Comparison of ENCODE assay signal across 34 cellular contexts in the genomic region with DNA sequence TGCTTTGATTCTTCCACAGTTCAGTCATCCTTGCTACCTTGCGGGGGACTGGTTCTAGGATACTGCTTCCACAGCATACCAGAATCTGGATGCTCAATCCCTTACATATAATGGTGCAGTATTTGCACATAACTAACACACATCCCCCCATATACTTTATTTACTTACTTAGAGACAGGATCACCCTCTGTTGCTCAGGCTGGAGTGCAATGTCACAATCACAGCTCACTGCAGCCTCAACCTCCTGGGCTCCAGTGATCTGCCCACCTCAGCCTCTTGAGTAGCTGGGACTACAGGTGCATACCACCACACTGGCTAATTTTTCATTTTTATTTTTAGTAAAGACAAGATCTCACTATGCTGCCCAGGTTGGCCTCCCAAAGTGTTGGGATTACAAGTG.
"Had no signal": no experiment of that assay in that cellular context is flagged by ENCODE, and none has a peak within 500 bp of the region (broad histone marks: within the 10 kb centered on the region; RNA-seq: fewer than 3 reads in every experiment).

No MANE protein-coding gene starts in this region.

- H3K9me3 ChIP-seq: adrenal gland, body of pancreas, breast epithelium had no signal

- H3K4me1 ChIP-seq: body of pancreas, breast epithelium had no signal

- H3K36me3 ChIP-seq: adrenal gland, brain microvascular endothelial cell, breast epithelium had no signal

- FAIRE-seq: astrocyte, TTC549 had no signal

- H3K4me3 ChIP-seq: adrenal gland, body of pancreas, breast epithelium had no signal

- H3K27me3 ChIP-seq: adrenal gland, body of pancreas, brain microvascular endothelial cell, breast epithelium had no signal

- H3K27ac ChIP-seq: adrenal gland, body of pancreas, breast epithelium, VCaP had no signal

- DNase-seq: activated B cell treated with CpG ODN at 0.5 μM for 24 hours; activated CD4-positive, alpha-beta memory T cell treated with anti-CD3 and anti-CD28 coated beads for 36 hours; activated CD4-positive, alpha-beta T cell treated with anti-CD3 and anti-CD28 coated beads for 4 hours; activated CD4-positive, alpha-beta T cell treated with anti-CD3 and anti-CD28 coated beads, Interleukin-2, amount 10 ng/mL, durations not matched to agents 24 days and 14 days; activated CD4-positive, alpha-beta T cell treated with anti-CD3 and anti-CD28 coated beads, Interleukin-2, amount 50 U/mL, for 1 hour; activated CD4-positive, alpha-beta T cell treated with anti-CD3 and anti-CD28 coated beads, Interleukin-2, amount 50 U/mL, for 4 hours; activated CD4-positive, CD25-positive, alpha-beta regulatory T cell treated with anti-CD3 and anti-CD28 coated beads, Interleukin-2, amount 50 U/mL, for 72 hours; activated CD8-positive, alpha-beta memory T cell treated with anti-CD3 and anti-CD28 coated beads, Interleukin-2, amount 50 U/mL, for 4 hours; activated CD8-positive, alpha-beta T cell treated with anti-CD3 and anti-CD28 coated beads for 36 hours; activated effector memory CD4-positive, alpha-beta T cell treated with anti-CD3 and anti-CD28 coated beads, Interleukin-2, amount 50 U/mL, for 16 hours; activated gamma-delta T cell treated with Interleukin-2 at 50 U/mL for 16 hours; activated naive CD4-positive, alpha-beta T cell; activated naive CD4-positive, alpha-beta T cell treated with anti-CD3 and anti-CD28 coated beads for 36 hours; activated naive CD4-positive, alpha-beta T cell treated with anti-CD3 and anti-CD28 coated beads, Interleukin-2, amount 50 U/mL, for 16 hours; activated naive CD8-positive, alpha-beta T cell treated with anti-CD3 and anti-CD28 coated beads for 36 hours; activated T-cell treated with anti-CD3 and anti-CD28 coated beads for 4 hours; activated T-cell treated with anti-CD3 and anti-CD28 coated beads, Interleukin-2, amount 50 U/mL, for 1 hour; activated T-cell treated with anti-CD3 and anti-CD28 coated beads, Interleukin-2, amount 50 U/mL, for 4 hours; activated T-cell treated with anti-CD3 and anti-CD28 coated beads, Interleukin-2, amount 50 U/mL, for 72 hours; adrenal gland; amniotic stem cell; aorta; body of pancreas; central memory CD4-positive, alpha-beta T cell; T-helper 1 cell; T-helper 2 cell; T-helper 9 cell had no signal

- ATAC-seq: activated CD8-positive, alpha-beta T cell treated with anti-CD3 and anti-CD28 coated beads for 36 hours; activated naive CD4-positive, alpha-beta T cell treated with anti-CD3 and anti-CD28 coated beads, Interleukin-2, amount 50 U/mL, for 72 hours; activated T-cell treated with anti-CD3 and anti-CD28 coated beads, Interleukin-2, amount 50 U/mL, for 4 hours; activated T-cell treated with anti-CD3 and anti-CD28 coated beads, Interleukin-2, amount 50 U/mL, for 72 hours; activated T-helper 17 cell treated with anti-CD3 and anti-CD28 coated beads, Interleukin-2, amount 50 U/mL, for 72 hours; body of pancreas had no signal
